ENCODE assay signal across 12 cellular contexts in genomic region chr13:44810067-44810840, GRCh38.
A peak's percentile ranks its signal among the peaks of the same experiment; 100 is the strongest.
DNase-seq lines count a peak whose midpoint lies in the region; ATAC-seq and TF ChIP-seq lines count a peak whose summit lies in the region.
"Had no signal": no experiment of that assay in that cellular context is flagged by ENCODE, and none has a peak within 500 bp of the region (broad histone marks: within the 10 kb centered on the region; RNA-seq: fewer than 3 reads in every experiment).

No MANE protein-coding gene starts in this region.

- H3K27me3 Mint-ChIP-seq in activated CD4-positive, alpha-beta memory T cell treated with anti-CD3 and anti-CD28 coated beads for 36 hours: peaks cover 15% of the 10 kb centered on the region

- no peaks in the 10 kb centered on the region for H3K36me3 Mint-ChIP-seq in activated CD4-positive, alpha-beta memory T cell treated with anti-CD3 and anti-CD28 coated beads for 36 hours
- H3K36me3 Mint-ChIP-seq: stimulated activated memory B cell treated with anti-CD40 and anti-IgM and Interleukin-4, amounts not matched to agents 10 μg/mL and 1 μg/mL and 100 μg/mL, for 72 hours had no signal

- H3K4me3 ChIP-seq in brain microvascular endothelial cell (ENCODE audit: low read depth, low read length) (no peak overlapping the region), smooth muscle cell (no peak overlapping the region)
- H3K4me3 ChIP-seq: gastroesophageal sphincter had no signal

- H3K4me1 ChIP-seq in smooth muscle cell (ENCODE audit: low read depth): no peaks in the 10 kb centered on the region

- no peaks in the 10 kb centered on the region for H3K79me2 ChIP-seq in smooth muscle cell (ENCODE audit: low read depth)

- H3F3A ChIP-seq in smooth muscle cell (ENCODE audit: low read depth): no peaks in the 10 kb centered on the region

- H3K27ac ChIP-seq in brain microvascular endothelial cell (peak overlapping the region; percentile 66), smooth muscle cell (ENCODE audit: low read depth) (no peak overlapping the region)
- H3K27ac ChIP-seq: gastroesophageal sphincter had no signal

- H3K36me3 ChIP-seq in brain microvascular endothelial cell (replicated peaks): no peaks in the 10 kb centered on the region
- H3K36me3 ChIP-seq in smooth muscle cell (ENCODE audit: low read depth): no peaks in the 10 kb centered on the region
- H3K36me3 ChIP-seq: gastroesophageal sphincter had no signal

- no peaks in the 10 kb centered on the region for H3K27me3 ChIP-seq in brain microvascular endothelial cell (replicated peaks)
- no peaks in the 10 kb centered on the region for H3K27me3 ChIP-seq in smooth muscle cell (ENCODE audit: low read depth)
- H3K27me3 ChIP-seq: gastroesophageal sphincter had no signal

- H4K20me1 ChIP-seq in smooth muscle cell (ENCODE audit: low read depth): no peaks in the 10 kb centered on the region

- WGBS in smooth muscle cell (ENCODE audit: low lambda C conversion rate): 65% methylated on average over 5 of the region's 5 CpGs

- H3K9me3 Mint-ChIP-seq in activated CD4-positive, alpha-beta memory T cell treated with anti-CD3 and anti-CD28 coated beads for 36 hours: no peaks in the 10 kb centered on the region
- H3K9me3 Mint-ChIP-seq: central memory CD8-positive, alpha-beta T cell; stimulated activated memory B cell treated with anti-CD40 and anti-IgM and Interleukin-4, amounts not matched to agents 10 μg/mL and 1 μg/mL and 100 μg/mL, for 72 hours had no signal

- H2AFZ ChIP-seq in smooth muscle cell (ENCODE audit: low read depth): peak overlapping the region; percentile 38

- no peak overlapping the region for H3K27ac Mint-ChIP-seq in activated CD4-positive, alpha-beta memory T cell treated with anti-CD3 and anti-CD28 coated beads for 36 hours
- H3K27ac Mint-ChIP-seq: activated CD8-positive, alpha-beta memory T cell treated with anti-CD3 and anti-CD28 coated beads, Interleukin-2, amount 10 ng/mL, durations not matched to agents 7 days and 5 days; stimulated activated memory B cell treated with anti-CD40 and anti-IgM and Interleukin-4, amounts not matched to agents 10 μg/mL and 1 μg/mL and 100 μg/mL, for 72 hours had no signal

- no peaks in the 10 kb centered on the region for H3K9me3 ChIP-seq in smooth muscle cell (replicated peaks; ENCODE audit: low read depth)
- H3K9me3 ChIP-seq: gastroesophageal sphincter had no signal

- CTCF ChIA-PET in activated CD4-positive, alpha-beta memory T cell treated with anti-CD3 and anti-CD28 coated beads for 36 hours (lab: Charles Lee): no interaction called here

- no peak overlapping the region for H3K9ac ChIP-seq in smooth muscle cell (ENCODE audit: low read depth)

- H3K4me2 ChIP-seq in smooth muscle cell: no peak overlapping the region

- H3K4me3 Mint-ChIP-seq in activated CD4-positive, alpha-beta memory T cell treated with anti-CD3 and anti-CD28 coated beads for 36 hours: no peak overlapping the region
- H3K4me3 Mint-ChIP-seq: activated CD8-positive, alpha-beta memory T cell treated with anti-CD3 and anti-CD28 coated beads, Interleukin-2, amount 10 ng/mL, durations not matched to agents 7 days and 5 days; central memory CD8-positive, alpha-beta T cell; stimulated activated memory B cell treated with anti-CD40 and anti-IgM and Interleukin-4, amounts not matched to agents 10 μg/mL and 1 μg/mL and 100 μg/mL, for 72 hours had no signal

- H3K4me1 Mint-ChIP-seq in activated CD4-positive, alpha-beta memory T cell treated with anti-CD3 and anti-CD28 coated beads for 36 hours (ENCODE audit: low read depth): peaks cover 5% of the 10 kb centered on the region
- H3K4me1 Mint-ChIP-seq: central memory CD8-positive, alpha-beta T cell; stimulated activated memory B cell treated with anti-CD40 and anti-IgM and Interleukin-4, amounts not matched to agents 10 μg/mL and 1 μg/mL and 100 μg/mL, for 72 hours had no signal

- POLR2A ChIA-PET in activated CD4-positive, alpha-beta memory T cell treated with anti-CD3 and anti-CD28 coated beads for 36 hours (lab: Charles Lee): no interaction called here

- ATAC-seq in HG03457 (IDR thresholded peaks at IDR 0.05; ENCODE audit: unreplicated experiment) (no peak), GM21723 (IDR thresholded peaks at IDR 0.05; ENCODE audit: unreplicated experiment) (no peak)
- ATAC-seq: activated CD8-positive, alpha-beta memory T cell treated with anti-CD3 and anti-CD28 coated beads, Interleukin-2, amount 10 ng/mL, durations not matched to agents 7 days and 5 days; gastroesophageal sphincter; stimulated activated memory B cell treated with anti-CD40 and anti-IgM and Interleukin-4, amounts not matched to agents 10 μg/mL and 1 μg/mL and 100 μg/mL, for 72 hours had no signal

- in situ Hi-C loops in brain microvascular endothelial cell (cut with HindIII; ENCODE audit: low pct_ligation_motif_present, low sequenced_read_pairs): no loop called here

- DNase-seq in NCI-H510A treated with DMSO at 0.1 percent for 48 hours (lab: John Stamatoyannopoulos, UW) (peak; percentile 31), NCI-H510A (lab: John Stamatoyannopoulos, UW) (no peak), NCI-H1694 treated with DMSO at 0.1 percent for 48 hours (lab: John Stamatoyannopoulos, UW) (peak; percentile 42), brain microvascular endothelial cell (peak; percentile 44), smooth muscle cell (lab: John Stamatoyannopoulos, UW; ENCODE audit: unreplicated experiment) (no peak)
- no peak for DNase-seq in activated CD4-positive, alpha-beta memory T cell treated with anti-CD3 and anti-CD28 coated beads for 36 hours
- DNase-seq: activated CD8-positive, alpha-beta memory T cell treated with anti-CD3 and anti-CD28 coated beads, Interleukin-2, amount 10 ng/mL, durations not matched to agents 7 days and 5 days had no signal

- TF ChIP-seq CTCF in brain microvascular endothelial cell (IDR thresholded peaks at IDR 0.05; ENCODE audit: low read depth, low read length, missing control alignments) (no peak), smooth muscle cell (IDR thresholded peaks at IDR 0.05; ENCODE audit: borderline replicate concordance, insufficient read depth, poor library complexity, severe bottlenecking) (no peak)

- intact Hi-C loops in activated CD4-positive, alpha-beta memory T cell treated with anti-CD3 and anti-CD28 coated beads for 36 hours (cut with micrococcal nuclease): no loop called here

Comparison
In these comparisons a context has a peak if more than half of its experiments do, and no peak if none do; other contexts are left out.
1. DNase-seq: peak in NCI-H510A treated with DMSO at 0.1 percent for 48 hours (single experiment), NCI-H1694 treated with DMSO at 0.1 percent for 48 hours (single experiment) and brain microvascular endothelial cell (single experiment); none in NCI-H510A (single experiment), smooth muscle cell (single experiment) and activated CD4-positive, alpha-beta memory T cell treated with anti-CD3 and anti-CD28 coated beads for 36 hours (single experiment).